In the genomic region with DNA sequence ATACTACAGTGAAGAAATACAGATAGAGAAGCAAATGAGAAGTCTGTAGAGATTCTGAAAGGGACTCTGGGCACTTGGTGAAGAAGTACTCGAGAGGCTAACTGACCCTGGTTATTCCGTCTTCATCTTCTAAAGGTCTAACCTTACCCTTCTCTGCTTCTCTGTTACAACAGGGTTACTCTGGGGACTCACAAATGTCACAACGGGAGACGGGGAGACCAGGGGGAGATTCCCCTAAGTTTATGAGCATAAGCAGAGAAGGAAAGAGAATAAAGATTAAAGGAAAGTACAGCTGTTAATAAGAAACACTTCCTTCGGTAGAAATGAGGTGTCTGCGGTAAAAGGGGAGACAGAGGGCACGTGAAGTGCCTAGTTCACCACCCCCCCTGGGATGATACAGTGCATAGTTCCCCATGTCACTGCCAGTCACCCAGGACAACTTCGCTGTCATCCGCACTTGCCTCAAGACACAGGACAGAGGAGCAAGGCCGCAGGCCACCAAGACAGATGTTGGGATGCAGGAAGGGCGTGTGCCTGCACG, we compare ENCODE assay signal across 19 cellular contexts.
DNase-seq lines count a peak whose midpoint lies in the region; ATAC-seq and TF ChIP-seq lines count a peak whose summit lies in the region.
"Had no signal": no experiment of that assay in that cellular context is flagged by ENCODE, and none has a peak within 500 bp of the region (broad histone marks: within the 10 kb centered on the region; RNA-seq: fewer than 3 reads in every experiment).

No MANE protein-coding gene starts in this region.

- H3K9me3 ChIP-seq in stomach smooth muscle (ENCODE audit: control insufficient read depth in 2 of 2, low read length in 2 of 2) (no peaks in the 10 kb centered on the region), right lobe of liver (no peaks in the 10 kb centered on the region)
- H3K9me3 ChIP-seq: uterus had no signal

- H3K27me3 ChIP-seq in stomach smooth muscle (ENCODE audit: control insufficient read depth in 1 of 2, insufficient read depth in 2 of 2, low read length in 2 of 2) (no peaks in the 10 kb centered on the region), right lobe of liver (no peaks in the 10 kb centered on the region)
- H3K27me3 ChIP-seq: cardiac muscle cell, uterus had no signal

- CTCF ChIA-PET in WTC11 (lab: Charles Lee) = no interaction called here

- no peaks in the 10 kb centered on the region for H3K9me3 Mint-ChIP-seq in WTC11
- H3K9me3 Mint-ChIP-seq in endothelial cell (ENCODE audit: unreplicated experiment) = no peaks in the 10 kb centered on the region
- H3K9me3 Mint-ChIP-seq in memory B cell = no peaks in the 10 kb centered on the region
- H3K9me3 Mint-ChIP-seq: activated CD4-positive, alpha-beta memory T cell treated with anti-CD3 and anti-CD28 coated beads, Interleukin-2, amount 10 ng/mL, durations not matched to agents 7 days and 5 days; neural crest cell had no signal

- intact Hi-C loops in right lobe of liver (cut with DNase I) = no loop called here

- H3K4me1 ChIP-seq in stomach smooth muscle (ENCODE audit: control insufficient read depth, insufficient read depth, low read length) (peaks cover 24% of the 10 kb centered on the region), right lobe of liver (peaks cover 0 to 13% (median 7%) of the 10 kb centered on the region in 4 donors)
- H3K4me1 ChIP-seq: uterus had no signal

- H3K4me3 ChIP-seq in stomach smooth muscle (ENCODE audit: low read length in 2 of 2) = peak overlapping the region in 1 of 2 donors; percentile 10
- H3K4me3 ChIP-seq in right lobe of liver = no peak overlapping the region
- H3K4me3 ChIP-seq: cardiac muscle cell, uterus had no signal

- H3K27me3 Mint-ChIP-seq in WTC11 (ENCODE audit: low read depth) (no peaks in the 10 kb centered on the region), endothelial cell (ENCODE audit: unreplicated experiment) (peaks cover 3% of the 10 kb centered on the region), memory B cell (no peaks in the 10 kb centered on the region)

- TF ChIP-seq POLR2A in right lobe of liver (IDR thresholded peaks at IDR 0.05) = no peak

- POLR2A ChIA-PET in WTC11 (lab: Charles Lee) = no interaction called here

- H3K4me3 Mint-ChIP-seq in WTC11 = no peak overlapping the region
- peak overlapping the region; percentile 52 for H3K4me3 Mint-ChIP-seq in endothelial cell (ENCODE audit: unreplicated experiment)
- H3K4me3 Mint-ChIP-seq in memory B cell = no peak overlapping the region
- H3K4me3 Mint-ChIP-seq: activated CD4-positive, alpha-beta memory T cell treated with anti-CD3 and anti-CD28 coated beads, Interleukin-2, amount 10 ng/mL, durations not matched to agents 7 days and 5 days; neural crest cell had no signal

- H3K27ac Mint-ChIP-seq in WTC11 (peak overlapping the region; percentile 76), endothelial cell (ENCODE audit: unreplicated experiment) (peak overlapping the region; percentile 51), memory B cell (peak overlapping the region; percentile 69)
- H3K27ac Mint-ChIP-seq: activated CD4-positive, alpha-beta memory T cell treated with anti-CD3 and anti-CD28 coated beads, Interleukin-2, amount 10 ng/mL, durations not matched to agents 7 days and 5 days had no signal

- H3K36me3 Mint-ChIP-seq in WTC11 (peaks cover 27% of the 10 kb centered on the region), endothelial cell (ENCODE audit: low read depth, unreplicated experiment) (peaks cover 32% of the 10 kb centered on the region), memory B cell (peaks cover 22% of the 10 kb centered on the region)

- H3K4me1 Mint-ChIP-seq in WTC11 = peaks cover 5% of the 10 kb centered on the region
- peaks cover 9% of the 10 kb centered on the region for H3K4me1 Mint-ChIP-seq in endothelial cell (ENCODE audit: unreplicated experiment)
- peaks cover 31% of the 10 kb centered on the region for H3K4me1 Mint-ChIP-seq in memory B cell

- 93% methylated on average over 7 of the region's 12 CpGs for WGBS in right lobe of liver (ENCODE audit: insufficient coverage, low coverage, low lambda C conversion rate, missing lambda C conversion rate)

- H3K9ac ChIP-seq in stomach smooth muscle (ENCODE audit: low read length in 2 of 2) = peak overlapping the region in 1 of 2 donors; percentile 47
- H3K9ac ChIP-seq: KMS-11 had no signal

- ATAC-seq in WTC11 (no peak), memory B cell (ENCODE audit: low read depth) (no peak), HG02973 (IDR thresholded peaks at IDR 0.05; ENCODE audit: unreplicated experiment) (no peak), right lobe of liver (no peak)

- TF ChIP-seq CTCF in WTC11 (IDR thresholded peaks at IDR 0.05) = no peak
- TF ChIP-seq CTCF in endothelial cell (IDR thresholded peaks at IDR 0.05; ENCODE audit: unreplicated experiment) = no peak
- no peak for TF ChIP-seq CTCF in right lobe of liver (IDR thresholded peaks at IDR 0.05)

- H3K27ac ChIP-seq in stomach smooth muscle (ENCODE audit: low read length) (peak overlapping the region; percentile 24), right lobe of liver (no peak overlapping the region)
- H3K27ac ChIP-seq: cardiac muscle cell, KMS-11, uterus had no signal

- H3K36me3 ChIP-seq in stomach smooth muscle (ENCODE audit: control insufficient read depth in 2 of 2, insufficient read depth in 2 of 2, low read length in 2 of 2) (peaks cover 14 to 28% of the 10 kb centered on the region in 2 donors), right lobe of liver (peaks cover 3 to 34% (median 12%) of the 10 kb centered on the region in 4 donors)
- H3K36me3 ChIP-seq: uterus had no signal

- DNase-seq in WTC11 (ENCODE audit: low spot score) = no peak
- no peak for DNase-seq in endothelial cell (ENCODE audit: low spot score)
- no peak for DNase-seq in memory B cell (ENCODE audit: low spot score in 2 of 2)
- no peak for DNase-seq in NCI-H1694 treated with DMSO at 0.1 percent for 48 hours (lab: John Stamatoyannopoulos, UW)
- DNase-seq in right lobe of liver = no peak
- DNase-seq: activated CD4-positive, alpha-beta memory T cell treated with anti-CD3 and anti-CD28 coated beads, Interleukin-2, amount 10 ng/mL, durations not matched to agents 7 days and 5 days; activated T-cell treated with anti-CD3 and anti-CD28 coated beads, Interleukin-2, amount 50 U/mL, for 48 hours; COR-L47; kidney; NCI-H1048; NCI-H2081 treated with DMSO at 0.1 percent for 48 hours; NCI-H510A; stimulated activated naive CD4-positive, alpha-beta T cell treated with Interleukin-2 at 50 U/mL for 16 hours had no signal

TF ChIP-seq in WTC11, 78 proteins besides CTCF, POLR2A, EP300 and RAD21 (continues in another document):
- TF ChIP-seq ZNF138 (CRISPR knock-in tag; conservative IDR thresholded peaks at IDR 0.05) (no peak), IRF2 (CRISPR knock-in tag; IDR thresholded peaks at IDR 0.05; ENCODE audit: borderline replicate concordance, low read depth) (no peak), TEAD4 (CRISPR knock-in tag; IDR thresholded peaks at IDR 0.05) (no peak), NFYB (CRISPR knock-in tag; conservative IDR thresholded peaks at IDR 0.05; ENCODE audit: low read depth) (no peak), NR2C2 (CRISPR knock-in tag; IDR thresholded peaks at IDR 0.05) (no peak), PRRX2 (CRISPR knock-in tag; IDR thresholded peaks at IDR 0.05) (no peak), MXD4 (CRISPR knock-in tag; IDR thresholded peaks at IDR 0.05; ENCODE audit: borderline replicate concordance) (no peak), TCF7 (CRISPR knock-in tag; IDR thresholded peaks at IDR 0.05; ENCODE audit: low read depth) (no peak), NR1H2 (CRISPR knock-in tag; IDR thresholded peaks at IDR 0.05) (no peak), ZNF423 (CRISPR knock-in tag; IDR thresholded peaks at IDR 0.05) (no peak), TP53 (CRISPR knock-in tag; IDR thresholded peaks at IDR 0.05) (no peak)
- TF ChIP-seq, protein P1, sequence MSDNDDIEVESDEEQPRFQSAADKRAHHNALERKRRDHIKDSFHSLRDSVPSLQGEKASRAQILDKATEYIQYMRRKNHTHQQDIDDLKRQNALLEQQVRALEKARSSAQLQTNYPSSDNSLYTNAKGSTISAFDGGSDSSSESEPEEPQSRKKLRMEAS (CRISPR knock-in tag; IDR thresholded peaks at IDR 0.05) = no peak
- TF ChIP-seq, protein P2, sequence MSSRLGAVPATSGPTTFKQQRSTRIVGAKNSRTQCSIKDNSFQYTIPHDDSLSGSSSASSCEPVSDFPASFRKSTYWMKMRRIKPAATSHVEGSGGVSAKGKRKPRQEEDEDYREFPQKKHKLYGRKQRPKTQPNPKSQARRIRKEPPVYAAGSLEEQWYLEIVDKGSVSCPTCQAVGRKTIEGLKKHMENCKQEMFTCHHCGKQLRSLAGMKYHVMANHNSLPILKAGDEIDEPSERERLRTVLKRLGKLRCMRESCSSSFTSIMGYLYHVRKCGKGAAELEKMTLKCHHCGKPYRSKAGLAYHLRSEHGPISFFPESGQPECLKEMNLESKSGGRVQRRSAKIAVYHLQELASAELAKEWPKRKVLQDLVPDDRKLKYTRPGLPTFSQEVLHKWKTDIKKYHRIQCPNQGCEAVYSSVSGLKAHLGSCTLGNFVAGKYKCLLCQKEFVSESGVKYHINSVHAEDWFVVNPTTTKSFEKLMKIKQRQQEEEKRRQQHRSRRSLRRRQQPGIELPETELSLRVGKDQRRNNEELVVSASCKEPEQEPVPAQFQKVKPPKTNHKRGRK (CRISPR knock-in tag; IDR thresholded peaks at IDR 0.05; ENCODE audit: borderline replicate concordance) = no peak
- TF ChIP-seq, protein P3, sequence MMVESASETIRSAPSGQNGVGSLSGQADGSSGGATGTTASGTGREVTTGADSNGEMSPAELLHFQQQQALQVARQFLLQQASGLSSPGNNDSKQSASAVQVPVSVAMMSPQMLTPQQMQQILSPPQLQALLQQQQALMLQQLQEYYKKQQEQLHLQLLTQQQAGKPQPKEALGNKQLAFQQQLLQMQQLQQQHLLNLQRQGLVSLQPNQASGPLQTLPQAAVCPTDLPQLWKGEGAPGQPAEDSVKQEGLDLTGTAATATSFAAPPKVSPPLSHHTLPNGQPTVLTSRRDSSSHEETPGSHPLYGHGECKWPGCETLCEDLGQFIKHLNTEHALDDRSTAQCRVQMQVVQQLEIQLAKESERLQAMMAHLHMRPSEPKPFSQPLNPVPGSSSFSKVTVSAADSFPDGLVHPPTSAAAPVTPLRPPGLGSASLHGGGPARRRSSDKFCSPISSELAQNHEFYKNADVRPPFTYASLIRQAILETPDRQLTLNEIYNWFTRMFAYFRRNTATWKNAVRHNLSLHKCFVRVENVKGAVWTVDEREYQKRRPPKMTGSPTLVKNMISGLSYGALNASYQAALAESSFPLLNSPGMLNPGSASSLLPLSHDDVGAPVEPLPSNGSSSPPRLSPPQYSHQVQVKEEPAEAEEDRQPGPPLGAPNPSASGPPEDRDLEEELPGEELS (CRISPR knock-in tag; IDR thresholded peaks at IDR 0.05) = no peak
